In the genomic region with DNA sequence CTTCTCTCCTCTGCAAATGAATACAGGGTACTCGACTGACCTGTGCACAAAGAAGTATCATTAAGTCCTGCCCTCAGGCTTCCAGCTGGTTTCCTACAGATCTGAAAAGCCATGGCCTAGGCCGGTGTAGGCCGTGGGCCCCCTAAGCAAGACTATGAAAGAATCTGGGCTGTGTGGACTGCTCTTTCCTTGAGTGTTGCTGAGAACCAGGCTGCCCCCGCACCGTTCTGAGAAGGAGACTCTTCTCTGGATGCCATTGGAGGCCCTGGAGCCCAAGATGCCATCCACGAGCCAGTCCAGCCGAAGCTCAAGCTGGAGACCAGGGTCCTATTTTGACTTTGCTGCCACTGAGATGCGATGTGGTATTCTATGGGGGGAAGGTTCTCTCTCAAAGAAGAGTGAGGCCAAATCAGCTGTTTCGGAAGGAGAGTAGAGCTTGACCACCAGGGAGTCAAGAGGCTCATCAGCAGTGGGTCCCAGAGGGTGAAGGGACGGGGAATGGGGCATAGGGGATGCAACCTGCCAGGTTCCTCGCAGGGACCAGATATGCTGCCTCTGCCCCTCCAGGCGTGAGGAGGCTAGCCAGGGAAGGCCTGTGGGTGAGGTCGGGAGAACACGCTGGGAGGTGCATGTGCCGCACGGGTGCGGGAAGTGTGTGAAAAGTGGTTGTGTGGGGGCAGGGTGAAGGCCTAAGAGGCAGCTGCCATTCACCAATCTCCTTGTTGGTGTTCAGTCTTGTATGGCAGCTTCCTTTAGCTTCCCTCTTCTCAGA, we compare ENCODE assay signal across 23 cellular contexts.
"Had no signal": no experiment of that assay in that cellular context is flagged by ENCODE, and none has a peak within 500 bp of the region (broad histone marks: within the 10 kb centered on the region; RNA-seq: fewer than 3 reads in every experiment).

No MANE protein-coding gene starts in this region.

- FAIRE-seq: endometrium, islet of Langerhans, TTC549 had no signal

- H3K4me1 ChIP-seq: testis had no signal

- H3K27me3 Mint-ChIP-seq: activated CD8-positive, alpha-beta T cell treated with anti-CD3 and anti-CD28 coated beads for 36 hours had no signal

- H3K9me3 ChIP-seq: testis had no signal

- H3K27ac Mint-ChIP-seq: activated CD8-positive, alpha-beta T cell treated with anti-CD3 and anti-CD28 coated beads for 36 hours; activated T-cell treated with anti-CD3 and anti-CD28 coated beads, Interleukin-2, amount 50 U/mL, for 72 hours; naive thymus-derived CD4-positive, alpha-beta T cell; T-helper 2 cell treated with Interferon-gamma antibody and Interleukin-4, amounts not matched to agents 5 μg/mL and 100 μg/mL, for 36 hours; type B pancreatic cell had no signal

- H3K36me3 Mint-ChIP-seq: naive thymus-derived CD4-positive, alpha-beta T cell; type B pancreatic cell had no signal

- DNase-seq: activated CD4-positive, alpha-beta T cell treated with anti-CD3 and anti-CD28 coated beads for 48 hours; activated CD4-positive, CD25-positive, alpha-beta regulatory T cell; activated CD8-positive, alpha-beta T cell treated with anti-CD3 and anti-CD28 coated beads for 36 hours; activated T-cell treated with anti-CD3 and anti-CD28 coated beads, Interleukin-2, amount 50 U/mL, for 72 hours; anterior cingulate cortex; brain microvascular endothelial cell; erythroblast; foreskin melanocyte; glutamatergic neuron; hippocampal formation; left ventricle myocardium superior; mesenchymal stem cell; naive thymus-derived CD4-positive, alpha-beta T cell; stimulated activated CD4-positive, alpha-beta T cell treated with anti-CD3 and anti-CD28 coated beads, Interleukin-2, amount 100 ng/mL, for 24 hours; testis had no signal

- H3K4me3 Mint-ChIP-seq: activated CD8-positive, alpha-beta T cell treated with anti-CD3 and anti-CD28 coated beads for 36 hours; activated T-cell treated with anti-CD3 and anti-CD28 coated beads, Interleukin-2, amount 50 U/mL, for 72 hours; central memory CD8-positive, alpha-beta T cell; naive thymus-derived CD4-positive, alpha-beta T cell; T-helper 2 cell treated with Interferon-gamma antibody and Interleukin-4, amounts not matched to agents 5 μg/mL and 100 μg/mL, for 36 hours; type B pancreatic cell had no signal

- ATAC-seq: activated CD8-positive, alpha-beta T cell treated with anti-CD3 and anti-CD28 coated beads for 36 hours; activated T-cell treated with anti-CD3 and anti-CD28 coated beads, Interleukin-2, amount 50 U/mL, for 72 hours; left ventricle myocardium superior; naive thymus-derived CD4-positive, alpha-beta T cell had no signal

- H3K36me3 ChIP-seq: brain microvascular endothelial cell had no signal

- H3K4me1 Mint-ChIP-seq: central memory CD8-positive, alpha-beta T cell; naive thymus-derived CD4-positive, alpha-beta T cell had no signal

- H3K27ac ChIP-seq: brain microvascular endothelial cell, coronary artery, SK-N-MC, testis had no signal

- H3K9me3 Mint-ChIP-seq: activated CD8-positive, alpha-beta T cell treated with anti-CD3 and anti-CD28 coated beads for 36 hours; activated T-cell treated with anti-CD3 and anti-CD28 coated beads, Interleukin-2, amount 50 U/mL, for 72 hours; central memory CD8-positive, alpha-beta T cell; naive thymus-derived CD4-positive, alpha-beta T cell; T-helper 2 cell treated with Interferon-gamma antibody and Interleukin-4, amounts not matched to agents 5 μg/mL and 100 μg/mL, for 36 hours; type B pancreatic cell had no signal

- H3K27me3 ChIP-seq: brain microvascular endothelial cell, testis had no signal

- H3K4me3 ChIP-seq: coronary artery, SK-N-MC, testis had no signal
